ENCODE assay signal across 8 cellular contexts in genomic region chr5:33588654-33589372, GRCh38.
A peak's percentile ranks its signal among the peaks of the same experiment; 100 is the strongest.
DNase-seq lines count a peak whose midpoint lies in the region; ATAC-seq and TF ChIP-seq lines count a peak whose summit lies in the region.

No MANE protein-coding gene starts in this region.

- no peaks in the 10 kb centered on the region for H3K4me1 Mint-ChIP-seq in activated CD8-positive, alpha-beta T cell treated with anti-CD3 and anti-CD28 coated beads, Interleukin-2, amount 10 ng/mL, durations not matched to agents 7 days and 5 days (ENCODE audit: low read depth)
- no peaks in the 10 kb centered on the region for H3K4me1 Mint-ChIP-seq in stimulated activated memory B cell treated with anti-CD40 and anti-IgM and Interleukin-4, amounts not matched to agents 10 μg/mL and 1 μg/mL and 100 μg/mL, for 72 hours

- no peaks in the 10 kb centered on the region for H3K9me3 Mint-ChIP-seq in activated CD8-positive, alpha-beta T cell treated with anti-CD3 and anti-CD28 coated beads, Interleukin-2, amount 10 ng/mL, durations not matched to agents 7 days and 5 days (ENCODE audit: insufficient read depth)
- H3K9me3 Mint-ChIP-seq in stimulated activated memory B cell treated with anti-CD40 and anti-IgM and Interleukin-4, amounts not matched to agents 10 μg/mL and 1 μg/mL and 100 μg/mL, for 72 hours = no peaks in the 10 kb centered on the region

- no peak overlapping the region for H3K27ac Mint-ChIP-seq in activated CD8-positive, alpha-beta T cell treated with anti-CD3 and anti-CD28 coated beads, Interleukin-2, amount 10 ng/mL, durations not matched to agents 7 days and 5 days
- no peak overlapping the region for H3K27ac Mint-ChIP-seq in stimulated activated memory B cell treated with anti-CD40 and anti-IgM and Interleukin-4, amounts not matched to agents 10 μg/mL and 1 μg/mL and 100 μg/mL, for 72 hours

- H4K20me1 ChIP-seq in Loucy (ENCODE audit: insufficient read depth, low read length, poor library complexity, severe bottlenecking) = no peaks in the 10 kb centered on the region
- no peaks in the 10 kb centered on the region for H4K20me1 ChIP-seq in hepatocyte (ENCODE audit: insufficient read depth, poor library complexity, severe bottlenecking)

- TF ChIP-seq CTCF in AG09309 (IDR thresholded peaks at IDR 0.05; ENCODE audit: control insufficient read depth, insufficient read depth, low read depth, low read length, missing control alignments) = peak; percentile 41
- TF ChIP-seq CTCF in Loucy (conservative IDR thresholded peaks at IDR 0.05; ENCODE audit: low read length) = peak; percentile 90
- TF ChIP-seq CTCF in hepatocyte (IDR thresholded peaks at IDR 0.05; ENCODE audit: poor library complexity) = peak; percentile 40

- H3K36me3 Mint-ChIP-seq in activated CD8-positive, alpha-beta T cell treated with anti-CD3 and anti-CD28 coated beads, Interleukin-2, amount 10 ng/mL, durations not matched to agents 7 days and 5 days (ENCODE audit: low read depth) = no peaks in the 10 kb centered on the region
- no peaks in the 10 kb centered on the region for H3K36me3 Mint-ChIP-seq in stimulated activated memory B cell treated with anti-CD40 and anti-IgM and Interleukin-4, amounts not matched to agents 10 μg/mL and 1 μg/mL and 100 μg/mL, for 72 hours

- H3K4me3 ChIP-seq in AG09309 (ENCODE audit: control insufficient read depth, low read depth, low read length) (no peak overlapping the region), Loucy (ENCODE audit: low read length, poor library complexity, severe bottlenecking) (no peak overlapping the region), hepatocyte (no peak overlapping the region)

- H3K27me3 ChIP-seq in Loucy (ENCODE audit: insufficient read depth, low read length, poor library complexity, severe bottlenecking) (no peaks in the 10 kb centered on the region), hepatocyte (no peaks in the 10 kb centered on the region)

- H2AFZ ChIP-seq in Loucy (ENCODE audit: low read length) (no peak overlapping the region), hepatocyte (no peak overlapping the region)

- peak; percentile 85 for ATAC-seq in GM19023 (IDR thresholded peaks at IDR 0.05; ENCODE audit: unreplicated experiment)
- peak; percentile 44 for ATAC-seq in activated CD8-positive, alpha-beta T cell treated with anti-CD3 and anti-CD28 coated beads, Interleukin-2, amount 10 ng/mL, durations not matched to agents 7 days and 5 days
- ATAC-seq in stimulated activated memory B cell treated with anti-CD40 and anti-IgM and Interleukin-4, amounts not matched to agents 10 μg/mL and 1 μg/mL and 100 μg/mL, for 72 hours = peak; percentile 55

- WGBS in hepatocyte (ENCODE audit: low lambda C conversion rate, missing lambda C conversion rate) = 76% methylated on average over 16 of the region's 16 CpGs

- POLR2A ChIA-PET in activated CD8-positive, alpha-beta T cell treated with anti-CD3 and anti-CD28 coated beads, Interleukin-2, amount 10 ng/mL, durations not matched to agents 7 days and 5 days (lab: Charles Lee) = interaction anchor here (0.6 kb wide), 1 partner anchor 139 kb away, joined by 3 read pairs; no protein-coding TSS in a partner anchor

- CTCF ChIA-PET in activated CD8-positive, alpha-beta T cell treated with anti-CD3 and anti-CD28 coated beads, Interleukin-2, amount 10 ng/mL, durations not matched to agents 7 days and 5 days (lab: Charles Lee) = interaction anchor here (0.5 to 3.4 kb wide), 15 partner anchors 9 to 1848 kb away, joined by 3 to 31 read pairs (median 4); no protein-coding TSS in a partner anchor

- DNase-seq in AG09309 (ENCODE audit: low read depth) = no peak
- DNase-seq in activated CD8-positive, alpha-beta T cell treated with anti-CD3 and anti-CD28 coated beads, Interleukin-2, amount 10 ng/mL, durations not matched to agents 7 days and 5 days = peak; percentile 50
- peak; percentile 25 for DNase-seq in hepatocyte (ENCODE audit: low spot score)
- DNase-seq in CD1c-positive myeloid dendritic cell (ENCODE audit: extremely low spot score) = no peak
- DNase-seq in NCI-H1436 (lab: John Stamatoyannopoulos, UW) = no peak

- H3K9me3 ChIP-seq in Loucy (ENCODE audit: insufficient read depth, low read depth, low read length) = no peaks in the 10 kb centered on the region
- no peaks in the 10 kb centered on the region for H3K9me3 ChIP-seq in hepatocyte (ENCODE audit: low read depth)

- H3K4me2 ChIP-seq in Loucy (ENCODE audit: low read depth, low read length, poor library complexity, severe bottlenecking) (no peak overlapping the region), hepatocyte (no peak overlapping the region)

- H3K9me2 ChIP-seq in Loucy (replicated peaks; ENCODE audit: low read depth, low read length) (no peaks in the 10 kb centered on the region), hepatocyte (replicated peaks; ENCODE audit: insufficient read depth) (no peaks in the 10 kb centered on the region)

- H3K4me1 ChIP-seq in Loucy (ENCODE audit: insufficient read depth, low read length, poor library complexity, severe bottlenecking) = no peaks in the 10 kb centered on the region
- no peaks in the 10 kb centered on the region for H3K4me1 ChIP-seq in hepatocyte (ENCODE audit: insufficient read depth)

- H3K36me3 ChIP-seq in Loucy (ENCODE audit: insufficient read depth, low read length) (no peaks in the 10 kb centered on the region), hepatocyte (replicated peaks; ENCODE audit: insufficient read depth, low read depth) (no peaks in the 10 kb centered on the region)

- no peak overlapping the region for H3K9ac ChIP-seq in Loucy (ENCODE audit: low read depth, low read length, poor library complexity, severe bottlenecking)

- H3K27ac ChIP-seq in hepatocyte = no peak overlapping the region

- no peaks in the 10 kb centered on the region for H3F3A ChIP-seq in Loucy (ENCODE audit: low read depth)

- no peaks in the 10 kb centered on the region for H3K79me2 ChIP-seq in Loucy (ENCODE audit: insufficient read depth, low read length)
- no peaks in the 10 kb centered on the region for H3K79me2 ChIP-seq in hepatocyte

- peaks cover 3% of the 10 kb centered on the region for H3K27me3 Mint-ChIP-seq in activated CD8-positive, alpha-beta T cell treated with anti-CD3 and anti-CD28 coated beads, Interleukin-2, amount 10 ng/mL, durations not matched to agents 7 days and 5 days (ENCODE audit: low read depth)
- no peaks in the 10 kb centered on the region for H3K27me3 Mint-ChIP-seq in stimulated activated memory B cell treated with anti-CD40 and anti-IgM and Interleukin-4, amounts not matched to agents 10 μg/mL and 1 μg/mL and 100 μg/mL, for 72 hours

- H3K4me3 Mint-ChIP-seq in activated CD8-positive, alpha-beta T cell treated with anti-CD3 and anti-CD28 coated beads, Interleukin-2, amount 10 ng/mL, durations not matched to agents 7 days and 5 days = no peak overlapping the region
- H3K4me3 Mint-ChIP-seq in stimulated activated memory B cell treated with anti-CD40 and anti-IgM and Interleukin-4, amounts not matched to agents 10 μg/mL and 1 μg/mL and 100 μg/mL, for 72 hours = no peak overlapping the region

Comparison
In these comparisons a context has a peak if more than half of its experiments do, and no peak if none do; other contexts are left out.
1. DNase-seq: peak in activated CD8-positive, alpha-beta T cell treated with anti-CD3 and anti-CD28 coated beads, Interleukin-2, amount 10 ng/mL, durations not matched to agents 7 days and 5 days (single experiment) and hepatocyte (single experiment); none in AG09309 (single experiment), CD1c-positive myeloid dendritic cell (single experiment) and NCI-H1436 (single experiment).
2. CTCF ChIP-seq: peak in every context shown above with its lines; median percentile 90 in Loucy; 41 in AG09309; 40 in hepatocyte.
3. Peak in every context shown above with its lines, with median percentiles within 50 percentile points of each other: ATAC-seq.